13 cellular contexts compared by ENCODE assay signal in the genomic region with DNA sequence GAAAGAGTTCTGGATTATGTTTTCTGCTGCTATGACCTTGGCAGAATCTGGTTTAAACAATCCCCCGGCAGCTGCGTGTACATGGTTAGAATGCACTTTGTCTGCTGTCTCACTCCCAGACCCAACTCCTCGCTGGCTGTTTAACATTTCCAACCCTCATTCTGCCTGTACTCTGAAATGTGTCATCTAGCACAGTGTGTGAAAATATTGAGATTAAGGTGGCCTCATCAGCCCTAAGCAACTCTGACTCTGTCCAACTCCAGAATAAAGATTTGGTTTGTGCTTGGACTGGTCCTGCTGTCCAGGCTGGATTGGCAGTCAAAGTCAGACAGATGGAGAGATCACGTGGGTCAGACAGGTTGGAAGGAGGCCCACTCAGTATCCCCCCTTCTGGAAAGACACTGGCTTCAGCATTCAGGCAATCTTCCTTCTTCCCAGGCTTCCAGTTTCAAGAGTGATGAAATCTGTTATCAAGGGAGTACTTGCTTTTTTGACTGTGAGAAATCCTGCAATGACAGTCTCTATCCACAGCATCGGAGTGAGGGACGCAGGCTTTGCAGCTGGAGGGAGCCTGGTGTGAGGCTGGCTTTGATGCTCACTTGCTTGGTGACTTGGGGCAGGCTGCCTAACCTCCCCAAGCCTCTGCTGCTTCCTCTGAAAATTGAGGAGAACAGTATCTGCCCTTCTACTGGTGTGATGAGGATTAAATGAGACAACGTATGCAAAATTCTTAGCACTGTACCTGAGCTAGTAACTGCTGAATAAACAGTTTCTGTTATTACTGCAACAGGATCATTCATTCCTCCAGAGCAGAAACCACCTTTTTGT. TPM values are rescaled to one million over a fixed set of nuclear protein-coding genes. Genes with fewer than 3 reads are reported as not detected.
DNase-seq lines count a peak whose midpoint lies in the region; ATAC-seq, FAIRE-seq and TF ChIP-seq lines count a peak whose summit lies in the region.
"Had no signal": no experiment of that assay in that cellular context is flagged by ENCODE, and none has a peak within 500 bp of the region (broad histone marks: within the 10 kb centered on the region; RNA-seq: fewer than 3 reads in every experiment).

No MANE protein-coding gene starts in this region.

- peaks cover 22% of the 10 kb centered on the region for H3K79me2 ChIP-seq in HepG2 (ENCODE audit: insufficient read depth, low read length)

- TF ChIP-seq RAD21 in HepG2 (CRISPR knock-in tag; IDR thresholded peaks at IDR 0.05), result no peak

- no peak overlapping the region for H3K27ac Mint-ChIP-seq in CD8-positive, alpha-beta memory T cell

- CTCF ChIA-PET in HepG2 (lab: Yijun Ruan, JAX; ENCODE audit: low intra/inter-chr PET ratio, low total read pairs), result no interaction called here
- CTCF ChIA-PET in CD8-positive, alpha-beta memory T cell (lab: Charles Lee), result no interaction called here

- TF ChIP-seq POLR2A in HepG2 (IDR thresholded peaks at IDR 0.05; ENCODE audit: insufficient read depth in 1 of 2, low read depth in 2 of 2, low read length in 2 of 2), result no peak
- TF ChIP-seq POLR2A in stomach (IDR thresholded peaks at IDR 0.05), result no peak
- TF ChIP-seq POLR2A in esophagus squamous epithelium (IDR thresholded peaks at IDR 0.05), result no peak

- H3K4me2 ChIP-seq in HepG2 (ENCODE audit: low read depth, low read length), result peak overlapping the region; percentile 37

- BruUV-seq in HepG2 (replicated peaks; lab: Mats Ljungman, UMichigan), result no TSS peak

- H3K36me3 ChIP-seq in HepG2 (replicated peaks in 1 of 2; ENCODE audit: control insufficient read depth in 1 of 2, insufficient read depth in 2 of 2, low read length in 2 of 2), result no peaks in the 10 kb centered on the region
- no peaks in the 10 kb centered on the region for H3K36me3 ChIP-seq in stomach
- H3K36me3 ChIP-seq in effector memory CD4-positive, alpha-beta T cell (ENCODE audit: control insufficient read depth, insufficient read depth, low read length), result no peaks in the 10 kb centered on the region
- no peaks in the 10 kb centered on the region for H3K36me3 ChIP-seq in esophagus squamous epithelium
- no peaks in the 10 kb centered on the region for H3K36me3 ChIP-seq in CD8-positive, alpha-beta memory T cell (ENCODE audit: insufficient read depth, low read length)
- H3K36me3 ChIP-seq: SJSA1 had no signal

- DNase-seq in NCI-H2171 treated with DMSO at 0.1 percent for 48 hours (lab: John Stamatoyannopoulos, UW) (peak; percentile 71), cerebellar nuclear complex (lab: John Stamatoyannopoulos, UW) (peak; percentile 23 to 77), HepG2 (ENCODE audit: low spot score) (no peak), stomach (no peak), esophagus squamous epithelium (lab: John Stamatoyannopoulos, UW) (no peak)
- DNase-seq in effector memory CD4-positive, alpha-beta T cell, result no peak
- no peak for DNase-seq in CD8-positive, alpha-beta memory T cell
- DNase-seq: activated T-cell treated with anti-CD3 and anti-CD28 coated beads, Interleukin-2, amount 50 U/mL, for 48 hours; CD4-positive, CD25-positive, alpha-beta regulatory T cell had no signal

- TF ChIP-seq EP300 in HepG2 (IDR thresholded peaks at IDR 0.05; ENCODE audit: low read depth in 2 of 2, low read length in 2 of 2) (no peak), HepG2 (CRISPR knock-in tag; IDR thresholded peaks at IDR 0.05; ENCODE audit: borderline replicate concordance) (no peak), stomach (IDR thresholded peaks at IDR 0.05) (no peak)

- no peaks in the 10 kb centered on the region for H3K9me3 Mint-ChIP-seq in CD8-positive, alpha-beta memory T cell

- in situ Hi-C loops in HepG2 (cut with HindIII; ENCODE audit: extremely low pct_ligation_motif_present, low pct_unique_long_range_greater_than_20kb), result no loop called here

- H3K4me1 ChIP-seq in HepG2 (ENCODE audit: insufficient read depth, low read length) (peaks cover 57% of the 10 kb centered on the region), stomach (peaks cover 0 to 56% (median 22%) of the 10 kb centered on the region in 4 donors), esophagus squamous epithelium (peaks cover 0 to 19% (median 5%) of the 10 kb centered on the region in 3 donors)
- H3K4me1 ChIP-seq in effector memory CD4-positive, alpha-beta T cell (ENCODE audit: control insufficient read depth, insufficient read depth, low read length, poor library complexity, severe bottlenecking), result no peaks in the 10 kb centered on the region
- no peaks in the 10 kb centered on the region for H3K4me1 ChIP-seq in CD8-positive, alpha-beta memory T cell (ENCODE audit: insufficient read depth, low read length)

- H3K9ac ChIP-seq in HepG2 (ENCODE audit: insufficient read depth, low read depth, low read length), result no peak overlapping the region

- H3K4me1 Mint-ChIP-seq in CD8-positive, alpha-beta memory T cell, result no peaks in the 10 kb centered on the region
- H3K4me1 Mint-ChIP-seq: CD4-positive, CD25-positive, alpha-beta regulatory T cell had no signal

- H3K9me3 ChIP-seq in HepG2 (ENCODE audit: low read length) (no peaks in the 10 kb centered on the region), stomach (no peaks in the 10 kb centered on the region), esophagus squamous epithelium (no peaks in the 10 kb centered on the region)
- no peaks in the 10 kb centered on the region for H3K9me3 ChIP-seq in effector memory CD4-positive, alpha-beta T cell (ENCODE audit: control insufficient read depth, low read length)
- no peaks in the 10 kb centered on the region for H3K9me3 ChIP-seq in CD8-positive, alpha-beta memory T cell (ENCODE audit: low read length)
- H3K9me3 ChIP-seq: SJSA1 had no signal

- FAIRE-seq in HepG2 (lab: Jason Lieb, UNC), result peak; percentile 37
- FAIRE-seq: astrocyte had no signal

- TF ChIP-seq CTCF in HepG2 (CRISPR knock-in tag; IDR thresholded peaks at IDR 0.05), result no peak
- TF ChIP-seq CTCF in stomach (IDR thresholded peaks at IDR 0.05), result no peak
- no peak for TF ChIP-seq CTCF in esophagus squamous epithelium (IDR thresholded peaks at IDR 0.05)

- ATAC-seq in HepG2 (peak; percentile 81), HG02938 (IDR thresholded peaks at IDR 0.05; ENCODE audit: unreplicated experiment) (no peak)
- ATAC-seq: activated CD4-positive, CD25-positive, alpha-beta regulatory T cell treated with anti-CD3 and anti-CD28 coated beads, Interleukin-2, amount 50 U/mL, for 24 hours had no signal

- peaks cover 4 to 16% of the 10 kb centered on the region in 2 donors for H3K27me3 Mint-ChIP-seq in CD8-positive, alpha-beta memory T cell

- POLR2A ChIA-PET in HepG2 (lab: Yijun Ruan, JAX), result no interaction called here
- POLR2A ChIA-PET in CD8-positive, alpha-beta memory T cell (lab: Charles Lee), result no interaction called here

- H3K4me3 ChIP-seq in HepG2 (replicated peaks in 1 of 3; ENCODE audit: insufficient read depth in 1 of 3, low read depth in 2 of 3, low read length in 3 of 3), result no peak overlapping the region
- no peak overlapping the region for H3K4me3 ChIP-seq in stomach
- H3K4me3 ChIP-seq in effector memory CD4-positive, alpha-beta T cell (ENCODE audit: insufficient read depth, low read depth, low read length, poor library complexity, severe bottlenecking), result no peak overlapping the region
- H3K4me3 ChIP-seq in esophagus squamous epithelium, result no peak overlapping the region
- no peak overlapping the region for H3K4me3 ChIP-seq in CD8-positive, alpha-beta memory T cell (ENCODE audit: low read length)
- H3K4me3 ChIP-seq: SJSA1 had no signal

- H3K27me3 ChIP-seq in HepG2 (ENCODE audit: control insufficient read depth in 1 of 2, insufficient read depth in 2 of 2, low read length in 2 of 2) (no peaks in the 10 kb centered on the region), stomach (no peaks in the 10 kb centered on the region), esophagus squamous epithelium (no peaks in the 10 kb centered on the region)
- H3K27me3 ChIP-seq in effector memory CD4-positive, alpha-beta T cell (replicated peaks; ENCODE audit: control insufficient read depth, insufficient read depth, low read length, poor library complexity, severe bottlenecking), result no peaks in the 10 kb centered on the region
- H3K27me3 ChIP-seq in CD8-positive, alpha-beta memory T cell (ENCODE audit: insufficient read depth, low read length, poor library complexity, severe bottlenecking), result no peaks in the 10 kb centered on the region
- H3K27me3 ChIP-seq: SJSA1 had no signal

- H3K4me3 Mint-ChIP-seq in CD8-positive, alpha-beta memory T cell, result no peak overlapping the region
- H3K4me3 Mint-ChIP-seq: CD4-positive, CD25-positive, alpha-beta regulatory T cell had no signal

- intact Hi-C loops in HepG2 (cut with micrococcal nuclease; ENCODE audit: unreplicated experiment) (no loop called here), stomach (cut with DNase I; ENCODE audit: low total_unique reads) (no loop called here), esophagus squamous epithelium (cut with DNase I) (no loop called here)

- H4K20me1 ChIP-seq in HepG2 (ENCODE audit: insufficient read depth, low read length), result no peaks in the 10 kb centered on the region

- H3K36me3 Mint-ChIP-seq in CD8-positive, alpha-beta memory T cell, result no peaks in the 10 kb centered on the region
- H3K36me3 Mint-ChIP-seq: CD4-positive, CD25-positive, alpha-beta regulatory T cell had no signal

- H3K27ac ChIP-seq in HepG2 (ENCODE audit: extremely low read length, insufficient read depth, low read length), result peak overlapping the region; percentile 0
- peak overlapping the region in 4 of 5 donors; percentile 20 to 69 (median 57) for H3K27ac ChIP-seq in stomach
- no peak overlapping the region for H3K27ac ChIP-seq in effector memory CD4-positive, alpha-beta T cell (ENCODE audit: insufficient read depth, low read length, poor library complexity, severe bottlenecking)
- H3K27ac ChIP-seq in esophagus squamous epithelium, result peak overlapping the region in 2 of 4 donors; percentile 45 to 64
- no peak overlapping the region for H3K27ac ChIP-seq in CD8-positive, alpha-beta memory T cell (ENCODE audit: low read depth, low read length)
- H3K27ac ChIP-seq: SJSA1 had no signal

- no peak overlapping the region for H2AFZ ChIP-seq in HepG2 (ENCODE audit: low read length)

- WGBS in HepG2 (ENCODE audit: low lambda C conversion rate), result 58% methylated on average over 7 of the region's 7 CpGs
- 60 to 77% (median 74%) methylated on average over 7 of the region's 7 CpGs for WGBS in stomach, 5 donors
- 72 to 75% methylated on average over 7 of the region's 7 CpGs for WGBS in esophagus squamous epithelium, 2 donors

RNA-seq across cellular contexts. Expression of gene ABTB2, which starts 29.8 kb away (rescaled TPM):
- total RNA-seq in HepG2 (2016; rRNA removed; fragmentation: Illumina TruSeq; extraction: Trizol) (5.1 TPM in 2 replicates), stomach (10 to 100 TPM in 2 of 5 donors, 1 to 10 TPM in 2, under 1 TPM in 1; 0.58 to 12.7 (median 6.4) TPM), esophagus squamous epithelium (1 to 10 TPM in 3 of 4 donors, under 1 TPM in 1; 0.79 to 4.1 (median 3.7) TPM)
- 3.3 and 3.4 TPM in 2 replicates for total RNA-seq in HepG2 (2016; cell fraction: cytosol; rRNA removed; fragmentation: Illumina TruSeq; extraction: Trizol; ENCODE audit: low read depth)
- total RNA-seq in HepG2 (2016; cell fraction: insoluble cytoplasmic fraction; rRNA removed; fragmentation: Illumina TruSeq; extraction: Trizol), result 4.1 and 4.8 TPM in 2 replicates
- 2.0 and 2.1 TPM in 2 replicates for total RNA-seq in HepG2 (2016; cell fraction: membrane; rRNA removed; fragmentation: Illumina TruSeq; extraction: Trizol)
- total RNA-seq in HepG2 (2016; cell fraction: nucleus; rRNA removed; fragmentation: Illumina TruSeq; extraction: Trizol), result 6.9 and 8.5 TPM in 2 replicates
- polyA plus RNA-seq in HepG2 (2011; rRNA removed) (12.6 and 15.4 TPM in 2 replicates), stomach (1 to 10 TPM; 1.2 to 2.0 (median 1.9) TPM)
- polyA plus RNA-seq in HepG2 (2011; cell fraction: cytosol; rRNA removed), result 6.3 and 10.5 TPM in 2 replicates
- 33.6 and 53.2 TPM in 2 replicates for polyA plus RNA-seq in HepG2 (2011; cell fraction: nucleus; rRNA removed)
- 9.3 and 13.3 TPM in 2 replicates for polyA plus RNA-seq in HepG2 (2012)
- 0.42 and 0.49 TPM in 2 replicates for polyA plus RNA-seq in HepG2 (2016; cell fraction: cytosol; fragmentation: Illumina TruSeq; extraction: Trizol; ENCODE audit: low read depth)
- 6.6 and 8.1 TPM in 2 replicates for polyA plus RNA-seq in HepG2 (2016; cell fraction: insoluble cytoplasmic fraction; fragmentation: Illumina TruSeq; extraction: Trizol; ENCODE audit: low read depth)
- polyA plus RNA-seq in HepG2 (2016; cell fraction: membrane; fragmentation: Illumina TruSeq; extraction: Trizol; ENCODE audit: low read depth), result 1.2 and 1.6 TPM in 2 replicates
- 14.1 and 15.1 TPM in 2 replicates for polyA plus RNA-seq in HepG2 (2016; cell fraction: nucleus; fragmentation: Illumina TruSeq; extraction: Trizol; ENCODE audit: insufficient read depth, low read depth)
- polyA minus RNA-seq in HepG2 (2011; rRNA and poly(A)+ RNA removed; ENCODE audit: low replicate concordance), result 2.9 and 21.3 TPM in 2 replicates
- 7.5 and 8.7 TPM in 2 replicates for polyA minus RNA-seq in HepG2 (2011; cell fraction: cytosol; rRNA and poly(A)+ RNA removed)
- polyA minus RNA-seq in HepG2 (2011; cell fraction: nucleus; rRNA and poly(A)+ RNA removed), result 12.9 and 21.4 TPM in 2 replicates
- 1 to 10 TPM; 5.4 to 5.5 TPM for total RNA-seq in CD8-positive, alpha-beta memory T cell
- 0.05 TPM for polyA plus RNA-seq in CD8-positive, alpha-beta memory T cell

Comparison
In these comparisons a context has a peak if more than half of its experiments do, and no peak if none do; other contexts are left out.
1. DNase-seq: peak in NCI-H2171 treated with DMSO at 0.1 percent for 48 hours (single experiment) and cerebellar nuclear complex (2 of 2); none in HepG2 (single experiment), stomach (single experiment), effector memory CD4-positive, alpha-beta T cell (0 of 3), esophagus squamous epithelium (single experiment) and CD8-positive, alpha-beta memory T cell (0 of 5).
2. H3K27ac ChIP-seq: peak in HepG2 (single experiment) and stomach (4 of 5); none in effector memory CD4-positive, alpha-beta T cell (single experiment) and CD8-positive, alpha-beta memory T cell (single experiment).